ENCODE assay signal across 1 cellular context in the genomic region with DNA sequence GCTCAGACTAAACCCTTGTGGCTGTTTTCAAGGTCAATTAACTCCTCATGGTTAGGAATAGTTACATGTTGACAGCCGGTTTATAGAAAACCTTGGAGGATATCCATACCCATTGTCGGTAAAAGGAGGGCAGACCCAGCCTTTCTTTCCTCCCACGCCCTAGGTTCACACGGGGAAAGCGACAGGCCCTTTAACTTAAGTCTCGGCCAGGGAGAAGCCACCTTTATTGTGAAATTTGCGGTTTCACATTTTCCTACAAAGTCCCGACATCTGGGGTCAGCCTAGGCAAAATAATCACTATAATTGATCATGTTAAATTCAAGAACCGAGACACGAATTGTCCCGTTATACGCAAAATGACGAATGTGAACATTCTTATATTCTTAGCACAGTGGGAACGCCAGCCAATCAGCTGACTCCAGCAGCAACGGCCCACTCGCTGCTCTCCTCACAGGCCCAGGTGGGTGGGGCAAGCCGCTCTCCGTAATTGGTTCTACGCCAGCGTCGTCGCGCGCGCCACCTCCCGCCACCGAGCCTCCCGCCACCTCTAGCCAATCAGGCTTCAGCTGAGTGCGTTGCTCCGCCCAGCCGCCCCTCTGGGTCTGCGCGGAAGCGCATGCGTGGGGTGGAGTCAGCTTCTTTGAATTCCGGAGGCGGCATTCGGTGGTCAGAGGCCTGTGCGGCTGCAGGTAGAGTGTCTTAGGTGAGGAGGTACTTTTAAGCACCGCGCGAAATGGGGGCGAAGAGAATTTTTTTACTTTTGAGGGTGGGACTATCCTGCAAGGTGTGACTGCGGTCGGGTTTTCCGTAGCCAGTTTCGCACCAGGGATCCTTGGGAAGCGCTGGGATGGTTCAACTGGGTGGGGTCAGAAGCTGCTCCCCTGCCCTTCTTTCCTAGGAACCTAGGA.
A peak's percentile ranks its signal among the peaks of the same experiment; 100 is the strongest.
TF ChIP-seq lines count a peak whose summit lies in the region.

A gene with protein sequence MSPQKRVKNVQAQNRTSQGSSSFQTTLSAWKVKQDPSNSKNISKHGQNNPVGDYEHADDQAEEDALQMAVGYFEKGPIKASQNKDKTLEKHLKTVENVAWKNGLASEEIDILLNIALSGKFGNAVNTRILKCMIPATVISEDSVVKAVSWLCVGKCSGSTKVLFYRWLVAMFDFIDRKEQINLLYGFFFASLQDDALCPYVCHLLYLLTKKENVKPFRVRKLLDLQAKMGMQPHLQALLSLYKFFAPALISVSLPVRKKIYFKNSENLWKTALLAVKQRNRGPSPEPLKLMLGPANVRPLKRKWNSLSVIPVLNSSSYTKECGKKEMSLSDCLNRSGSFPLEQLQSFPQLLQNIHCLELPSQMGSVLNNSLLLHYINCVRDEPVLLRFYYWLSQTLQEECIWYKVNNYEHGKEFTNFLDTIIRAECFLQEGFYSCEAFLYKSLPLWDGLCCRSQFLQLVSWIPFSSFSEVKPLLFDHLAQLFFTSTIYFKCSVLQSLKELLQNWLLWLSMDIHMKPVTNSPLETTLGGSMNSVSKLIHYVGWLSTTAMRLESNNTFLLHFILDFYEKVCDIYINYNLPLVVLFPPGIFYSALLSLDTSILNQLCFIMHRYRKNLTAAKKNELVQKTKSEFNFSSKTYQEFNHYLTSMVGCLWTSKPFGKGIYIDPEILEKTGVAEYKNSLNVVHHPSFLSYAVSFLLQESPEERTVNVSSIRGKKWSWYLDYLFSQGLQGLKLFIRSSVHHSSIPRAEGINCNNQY (plus strand): TSS at position 659 of the 908 bp plus-strand sequence. CDS start 2,867 bp downstream, outside the sequence.

TF ChIP-seq in GM12878, 131 proteins besides CTCF, POLR2A, EP300 and RAD21 (continued from another document):
- TF ChIP-seq CBX3 (IDR thresholded peaks at IDR 0.05; ENCODE audit: borderline replicate concordance, low read depth) = no peak
- TF ChIP-seq SMAD1 (IDR thresholded peaks at IDR 0.05; ENCODE audit: low read depth, partially characterized antibody) = peak; percentile 62
- no peak for TF ChIP-seq NR2F1 (conservative IDR thresholded peaks at IDR 0.05)
- TF ChIP-seq SUZ12 (IDR thresholded peaks at IDR 0.05; ENCODE audit: unreplicated experiment) = no peak
- 0 out of 2 replicates have a peak, but pooled peaks have one; percentile 24 for TF ChIP-seq MXI1 (IDR thresholded peaks at IDR 0.05; ENCODE audit: low read depth, low read length)
- TF ChIP-seq, protein P1, sequence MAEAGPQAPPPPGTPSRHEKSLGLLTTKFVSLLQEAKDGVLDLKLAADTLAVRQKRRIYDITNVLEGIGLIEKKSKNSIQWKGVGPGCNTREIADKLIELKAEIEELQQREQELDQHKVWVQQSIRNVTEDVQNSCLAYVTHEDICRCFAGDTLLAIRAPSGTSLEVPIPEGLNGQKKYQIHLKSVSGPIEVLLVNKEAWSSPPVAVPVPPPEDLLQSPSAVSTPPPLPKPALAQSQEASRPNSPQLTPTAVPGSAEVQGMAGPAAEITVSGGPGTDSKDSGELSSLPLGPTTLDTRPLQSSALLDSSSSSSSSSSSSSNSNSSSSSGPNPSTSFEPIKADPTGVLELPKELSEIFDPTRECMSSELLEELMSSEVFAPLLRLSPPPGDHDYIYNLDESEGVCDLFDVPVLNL (IDR thresholded peaks at IDR 0.05; ENCODE audit: low read depth, low read length) = peak; percentile 96
- TF ChIP-seq WRNIP1 (IDR thresholded peaks at IDR 0.05; ENCODE audit: borderline replicate concordance, low read depth, low read length) = no peak
- peak; percentile 29; the same call in 1 of the 2 replicates for TF ChIP-seq ATF7 (IDR thresholded peaks at IDR 0.05; ENCODE audit: low read depth)
- 0 out of 2 replicates have a peak, but pooled peaks have one; percentile 16 for TF ChIP-seq TCF3 (IDR thresholded peaks at IDR 0.05; ENCODE audit: borderline replicate concordance, insufficient read depth, low read depth, low read length)
- peak in 1 of 2 experiments; percentile 70; a peak in 1 of 3 replicates for TF ChIP-seq EGR1 (IDR thresholded peaks at IDR 0.05; ENCODE audit: borderline replicate concordance in 1 of 2, low read depth in 2 of 2, low read length in 2 of 2)
- TF ChIP-seq ZNF217 (IDR thresholded peaks at IDR 0.05) = no peak
- no peak for TF ChIP-seq MTA3 (IDR thresholded peaks at IDR 0.05; ENCODE audit: borderline replicate concordance, low read length)
- TF ChIP-seq, protein P2, sequence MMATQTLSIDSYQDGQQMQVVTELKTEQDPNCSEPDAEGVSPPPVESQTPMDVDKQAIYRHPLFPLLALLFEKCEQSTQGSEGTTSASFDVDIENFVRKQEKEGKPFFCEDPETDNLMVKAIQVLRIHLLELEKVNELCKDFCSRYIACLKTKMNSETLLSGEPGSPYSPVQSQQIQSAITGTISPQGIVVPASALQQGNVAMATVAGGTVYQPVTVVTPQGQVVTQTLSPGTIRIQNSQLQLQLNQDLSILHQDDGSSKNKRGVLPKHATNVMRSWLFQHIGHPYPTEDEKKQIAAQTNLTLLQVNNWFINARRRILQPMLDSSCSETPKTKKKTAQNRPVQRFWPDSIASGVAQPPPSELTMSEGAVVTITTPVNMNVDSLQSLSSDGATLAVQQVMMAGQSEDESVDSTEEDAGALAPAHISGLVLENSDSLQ (IDR thresholded peaks at IDR 0.05) = peak; percentile 61; the same call in 1 of the 2 replicates
- TF ChIP-seq, protein P3, sequence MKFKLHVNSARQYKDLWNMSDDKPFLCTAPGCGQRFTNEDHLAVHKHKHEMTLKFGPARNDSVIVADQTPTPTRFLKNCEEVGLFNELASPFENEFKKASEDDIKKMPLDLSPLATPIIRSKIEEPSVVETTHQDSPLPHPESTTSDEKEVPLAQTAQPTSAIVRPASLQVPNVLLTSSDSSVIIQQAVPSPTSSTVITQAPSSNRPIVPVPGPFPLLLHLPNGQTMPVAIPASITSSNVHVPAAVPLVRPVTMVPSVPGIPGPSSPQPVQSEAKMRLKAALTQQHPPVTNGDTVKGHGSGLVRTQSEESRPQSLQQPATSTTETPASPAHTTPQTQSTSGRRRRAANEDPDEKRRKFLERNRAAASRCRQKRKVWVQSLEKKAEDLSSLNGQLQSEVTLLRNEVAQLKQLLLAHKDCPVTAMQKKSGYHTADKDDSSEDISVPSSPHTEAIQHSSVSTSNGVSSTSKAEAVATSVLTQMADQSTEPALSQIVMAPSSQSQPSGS (IDR thresholded peaks at IDR 0.05; ENCODE audit: low read length) = no peak
- peak; percentile 8; the same call in 1 of the 2 replicates for TF ChIP-seq PML (IDR thresholded peaks at IDR 0.05; ENCODE audit: low read length)
- TF ChIP-seq, protein P4, sequence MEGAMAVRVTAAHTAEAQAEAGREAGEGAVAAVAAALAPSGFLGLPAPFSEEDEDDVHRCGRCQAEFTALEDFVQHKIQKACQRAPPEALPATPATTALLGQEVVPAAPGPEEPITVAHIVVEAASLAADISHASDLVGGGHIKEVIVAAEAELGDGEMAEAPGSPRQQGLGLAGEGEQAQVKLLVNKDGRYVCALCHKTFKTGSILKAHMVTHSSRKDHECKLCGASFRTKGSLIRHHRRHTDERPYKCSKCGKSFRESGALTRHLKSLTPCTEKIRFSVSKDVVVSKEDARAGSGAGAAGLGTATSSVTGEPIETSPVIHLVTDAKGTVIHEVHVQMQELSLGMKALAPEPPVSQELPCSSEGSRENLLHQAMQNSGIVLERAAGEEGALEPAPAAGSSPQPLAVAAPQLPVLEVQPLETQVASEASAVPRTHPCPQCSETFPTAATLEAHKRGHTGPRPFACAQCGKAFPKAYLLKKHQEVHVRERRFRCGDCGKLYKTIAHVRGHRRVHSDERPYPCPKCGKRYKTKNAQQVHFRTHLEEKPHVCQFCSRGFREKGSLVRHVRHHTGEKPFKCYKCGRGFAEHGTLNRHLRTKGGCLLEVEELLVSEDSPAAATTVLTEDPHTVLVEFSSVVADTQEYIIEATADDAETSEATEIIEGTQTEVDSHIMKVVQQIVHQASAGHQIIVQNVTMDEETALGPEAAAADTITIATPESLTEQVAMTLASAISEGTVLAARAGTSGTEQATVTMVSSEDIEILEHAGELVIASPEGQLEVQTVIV (IDR thresholded peaks at IDR 0.05; ENCODE audit: borderline replicate concordance, partially characterized antibody) = no peak
- TF ChIP-seq RB1 (IDR thresholded peaks at IDR 0.05; ENCODE audit: borderline replicate concordance) = peak; percentile 69
- TF ChIP-seq, protein P5, sequence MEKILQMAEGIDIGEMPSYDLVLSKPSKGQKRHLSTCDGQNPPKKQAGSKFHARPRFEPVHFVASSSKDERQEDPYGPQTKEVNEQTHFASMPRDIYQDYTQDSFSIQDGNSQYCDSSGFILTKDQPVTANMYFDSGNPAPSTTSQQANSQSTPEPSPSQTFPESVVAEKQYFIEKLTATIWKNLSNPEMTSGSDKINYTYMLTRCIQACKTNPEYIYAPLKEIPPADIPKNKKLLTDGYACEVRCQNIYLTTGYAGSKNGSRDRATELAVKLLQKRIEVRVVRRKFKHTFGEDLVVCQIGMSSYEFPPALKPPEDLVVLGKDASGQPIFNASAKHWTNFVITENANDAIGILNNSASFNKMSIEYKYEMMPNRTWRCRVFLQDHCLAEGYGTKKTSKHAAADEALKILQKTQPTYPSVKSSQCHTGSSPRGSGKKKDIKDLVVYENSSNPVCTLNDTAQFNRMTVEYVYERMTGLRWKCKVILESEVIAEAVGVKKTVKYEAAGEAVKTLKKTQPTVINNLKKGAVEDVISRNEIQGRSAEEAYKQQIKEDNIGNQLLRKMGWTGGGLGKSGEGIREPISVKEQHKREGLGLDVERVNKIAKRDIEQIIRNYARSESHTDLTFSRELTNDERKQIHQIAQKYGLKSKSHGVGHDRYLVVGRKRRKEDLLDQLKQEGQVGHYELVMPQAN (conservative IDR thresholded peaks at IDR 0.05) = peak; percentile 83; the same call in 1 of the 2 replicates
- TF ChIP-seq ZNF274 (IDR thresholded peaks at IDR 0.05; ENCODE audit: insufficient read depth, insufficient read length) = no peak
- TF ChIP-seq RAD51 (IDR thresholded peaks at IDR 0.05) = 0 out of 2 replicates have a peak, but pooled peaks have one; percentile 32
- TF ChIP-seq GATAD2B (conservative IDR thresholded peaks at IDR 0.05; ENCODE audit: low read depth) = no peak
- TF ChIP-seq CREM (IDR thresholded peaks at IDR 0.05; ENCODE audit: low read depth) = peak; percentile 48; the same call in 1 of the 2 replicates
- no peak for TF ChIP-seq RELA (IDR thresholded peaks at IDR 0.05; ENCODE audit: borderline replicate concordance, partially characterized antibody)
- peak; percentile 93 for TF ChIP-seq SIN3A (IDR thresholded peaks at IDR 0.05; ENCODE audit: low read depth, low read length)
- TF ChIP-seq SMAD5 (IDR thresholded peaks at IDR 0.05; ENCODE audit: low read depth) = peak; percentile 31; the same call in 1 of the 2 replicates
- TF ChIP-seq SREBF2 (IDR thresholded peaks at IDR 0.05; ENCODE audit: low read length) = peak; percentile 36; the same call in 1 of the 2 replicates
- TF ChIP-seq, protein P6, sequence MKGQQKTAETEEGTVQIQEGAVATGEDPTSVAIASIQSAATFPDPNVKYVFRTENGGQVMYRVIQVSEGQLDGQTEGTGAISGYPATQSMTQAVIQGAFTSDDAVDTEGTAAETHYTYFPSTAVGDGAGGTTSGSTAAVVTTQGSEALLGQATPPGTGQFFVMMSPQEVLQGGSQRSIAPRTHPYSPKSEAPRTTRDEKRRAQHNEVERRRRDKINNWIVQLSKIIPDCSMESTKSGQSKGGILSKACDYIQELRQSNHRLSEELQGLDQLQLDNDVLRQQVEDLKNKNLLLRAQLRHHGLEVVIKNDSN (IDR thresholded peaks at IDR 0.05; ENCODE audit: borderline replicate concordance, extremely low read length, insufficient read depth, low read depth, low read length) = no peak
- TF ChIP-seq CREB1 (IDR thresholded peaks at IDR 0.05; ENCODE audit: low read depth) = peak; percentile 86
- TF ChIP-seq, protein P7, sequence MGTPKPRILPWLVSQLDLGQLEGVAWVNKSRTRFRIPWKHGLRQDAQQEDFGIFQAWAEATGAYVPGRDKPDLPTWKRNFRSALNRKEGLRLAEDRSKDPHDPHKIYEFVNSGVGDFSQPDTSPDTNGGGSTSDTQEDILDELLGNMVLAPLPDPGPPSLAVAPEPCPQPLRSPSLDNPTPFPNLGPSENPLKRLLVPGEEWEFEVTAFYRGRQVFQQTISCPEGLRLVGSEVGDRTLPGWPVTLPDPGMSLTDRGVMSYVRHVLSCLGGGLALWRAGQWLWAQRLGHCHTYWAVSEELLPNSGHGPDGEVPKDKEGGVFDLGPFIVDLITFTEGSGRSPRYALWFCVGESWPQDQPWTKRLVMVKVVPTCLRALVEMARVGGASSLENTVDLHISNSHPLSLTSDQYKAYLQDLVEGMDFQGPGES (IDR thresholded peaks at IDR 0.05) = peak; percentile 35; the same call in 1 of the 2 replicates
- peak; percentile 80 for TF ChIP-seq NRF1 (conservative IDR thresholded peaks at IDR 0.05; ENCODE audit: low read depth, low read length)
- TF ChIP-seq POLR2AphosphoS5 (IDR thresholded peaks at IDR 0.05; ENCODE audit: low read length) = peak; percentile 52; the same call in 1 of the 2 replicates
